Comparison of ENCODE assay signal across 18 cellular contexts in the genomic region with DNA sequence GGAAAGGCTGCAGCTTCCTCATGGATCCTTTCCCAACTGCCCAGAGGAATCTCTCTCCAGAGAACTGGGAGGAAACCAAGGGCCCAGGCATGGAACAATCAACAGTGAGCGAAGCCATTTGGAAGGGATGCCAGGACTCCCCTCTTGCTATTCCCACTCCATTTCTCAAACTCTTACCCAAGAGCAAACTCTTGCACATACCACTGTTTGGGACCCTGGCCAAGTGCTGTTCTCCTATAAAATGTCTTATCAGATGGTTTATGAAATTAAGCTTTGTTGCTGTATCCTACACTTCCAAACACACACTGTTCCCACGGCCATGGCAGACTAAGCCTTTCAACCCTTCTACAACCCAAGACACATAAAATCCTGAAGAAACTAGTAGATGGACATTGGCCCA. TPM values are rescaled to one million over a fixed set of nuclear protein-coding genes. Genes with fewer than 3 reads are reported as not detected.
DNase-seq lines count a peak whose midpoint lies in the region; ATAC-seq and TF ChIP-seq lines count a peak whose summit lies in the region.
"Had no signal": no experiment of that assay in that cellular context is flagged by ENCODE, and none has a peak within 500 bp of the region (broad histone marks: within the 10 kb centered on the region; RNA-seq: fewer than 3 reads in every experiment).

No MANE protein-coding gene starts in this region.

- H3K27ac Mint-ChIP-seq in mesothelial cell of epicardium, result peak overlapping the region; percentile 3
- H3K27ac Mint-ChIP-seq: CD4-positive, alpha-beta memory T cell had no signal

- H3K9me3 Mint-ChIP-seq in mesothelial cell of epicardium, result no peaks in the 10 kb centered on the region

- DNase-seq in activated effector memory CD4-positive, alpha-beta T cell treated with anti-CD3 and anti-CD28 coated beads, Interleukin-2, amount 50 U/mL, for 16 hours, result peak; percentile 27
- DNase-seq in activated effector memory CD4-positive, alpha-beta T cell treated with Interleukin-2 at 50 U/mL for 16 hours, result no peak
- DNase-seq in choroid plexus epithelial cell (ENCODE audit: low read depth) (peak; percentile 45), mesothelial cell of epicardium (ENCODE audit: low spot score in 2 of 2, unreplicated experiment in 2 of 2) (no peak), SHP77 treated with DMSO at 0.1 percent for 48 hours (lab: John Stamatoyannopoulos, UW) (no peak), Right ventricle myocardium inferior (ENCODE audit: missing footprints) (no peak)
- DNase-seq in effector CD4-positive, alpha-beta T cell, result no peak
- DNase-seq: 8988T; CD4-positive, alpha-beta memory T cell; EL; GM23248; NCI-H1417 treated with DMSO at 0.1 percent for 48 hours; NCI-H187 treated with DMSO at 0.1 percent for 48 hours; NCI-H226; NCI-H524 had no signal

- TF ChIP-seq CTCF in choroid plexus epithelial cell (conservative IDR thresholded peaks at IDR 0.05; ENCODE audit: low read depth, low read length) (no peak), mesothelial cell of epicardium (IDR thresholded peaks at IDR 0.05; ENCODE audit: unreplicated experiment) (no peak)

- H3K27me3 Mint-ChIP-seq in mesothelial cell of epicardium (ENCODE audit: low read depth), result no peaks in the 10 kb centered on the region
- H3K27me3 Mint-ChIP-seq: CD4-positive, alpha-beta memory T cell had no signal

- H3K4me1 Mint-ChIP-seq in mesothelial cell of epicardium, result peaks cover 8% of the 10 kb centered on the region
- H3K4me1 Mint-ChIP-seq: CD4-positive, alpha-beta memory T cell had no signal

- H3K36me3 Mint-ChIP-seq in mesothelial cell of epicardium, result no peaks in the 10 kb centered on the region
- H3K36me3 Mint-ChIP-seq: CD4-positive, alpha-beta memory T cell had no signal

- ATAC-seq in GM21423 (IDR thresholded peaks at IDR 0.05; ENCODE audit: unreplicated experiment) (no peak), Right ventricle myocardium inferior (no peak)
- ATAC-seq: GM12878 had no signal

- H3K4me3 Mint-ChIP-seq in mesothelial cell of epicardium, result no peak overlapping the region
- H3K4me3 Mint-ChIP-seq: CD4-positive, alpha-beta memory T cell had no signal

- no peak overlapping the region for H3K4me3 ChIP-seq in choroid plexus epithelial cell (ENCODE audit: low read depth, low read length)
- H3K4me3 ChIP-seq: GM12878, GM23248, HAP-1 had no signal

- intact Hi-C loops in Right ventricle myocardium inferior (cut with DNase I), result no loop called here

RNA-seq across cellular contexts. Expression of a gene that starts 48.3 kb away (rescaled TPM):
- total RNA-seq in mesothelial cell of epicardium, result 84.6 to 88.7 TPM (median 87.8 TPM) in 3 replicates
- 22.2 TPM for total RNA-seq in Right ventricle myocardium inferior

Comparison
In these comparisons a context has a peak if more than half of its experiments do, and no peak if none do; other contexts are left out.
1. DNase-seq: peak in activated effector memory CD4-positive, alpha-beta T cell treated with anti-CD3 and anti-CD28 coated beads, Interleukin-2, amount 50 U/mL, for 16 hours (single experiment) and choroid plexus epithelial cell (single experiment); none in activated effector memory CD4-positive, alpha-beta T cell treated with Interleukin-2 at 50 U/mL for 16 hours (single experiment), mesothelial cell of epicardium (0 of 2), SHP77 treated with DMSO at 0.1 percent for 48 hours (single experiment), Right ventricle myocardium inferior (single experiment) and effector CD4-positive, alpha-beta T cell (single experiment).